In genomic region chr3:76527773-76528172, GRCh38 we compare ENCODE assay signal across 32 cellular contexts.
"Had no signal": no experiment of that assay in that cellular context is flagged by ENCODE, and none has a peak within 500 bp of the region (broad histone marks: within the 10 kb centered on the region; RNA-seq: fewer than 3 reads in every experiment).

No MANE protein-coding gene starts in this region.

- H3K27ac Mint-ChIP-seq: activated CD4-positive, alpha-beta T cell treated with anti-CD3 and anti-CD28 coated beads for 36 hours; activated CD4-positive, alpha-beta T cell treated with anti-CD3 and anti-CD28 coated beads, Interleukin-2, amount 10 ng/mL, durations not matched to agents 7 days and 5 days; activated CD8-positive, alpha-beta T cell treated with anti-CD3 and anti-CD28 coated beads for 36 hours; activated naive CD8-positive, alpha-beta T cell; activated T-helper 17 cell treated with anti-CD3 and anti-CD28 coated beads, Interleukin-2, amount 50 U/mL, for 72 hours; effector memory CD8-positive, alpha-beta T cell; T-helper 17 cell; T-helper 2 cell treated with Interferon-gamma antibody and Interleukin-4, amounts not matched to agents 5 μg/mL and 100 μg/mL, for 36 hours had no signal

- H3K4me1 ChIP-seq: adrenal gland, body of pancreas, esophagus muscularis mucosa had no signal

- H3K36me3 Mint-ChIP-seq: activated naive CD8-positive, alpha-beta T cell had no signal

- H3K9me3 Mint-ChIP-seq: activated CD8-positive, alpha-beta T cell treated with anti-CD3 and anti-CD28 coated beads for 36 hours had no signal

- ATAC-seq: activated CD4-positive, alpha-beta T cell treated with anti-CD3 and anti-CD28 coated beads for 36 hours; activated CD8-positive, alpha-beta T cell treated with anti-CD3 and anti-CD28 coated beads for 36 hours; activated T-cell treated with anti-CD3 and anti-CD28 coated beads, Interleukin-2, amount 50 U/mL, for 4 hours; activated T-helper 17 cell treated with anti-CD3 and anti-CD28 coated beads, Interleukin-2, amount 50 U/mL, for 72 hours; body of pancreas; effector memory CD8-positive, alpha-beta T cell; T-helper 17 cell had no signal

- H3K27me3 Mint-ChIP-seq: activated CD4-positive, alpha-beta T cell treated with anti-CD3 and anti-CD28 coated beads for 36 hours; activated CD4-positive, alpha-beta T cell treated with anti-CD3 and anti-CD28 coated beads, Interleukin-2, amount 10 ng/mL, durations not matched to agents 7 days and 5 days; activated CD8-positive, alpha-beta T cell treated with anti-CD3 and anti-CD28 coated beads for 36 hours; activated naive CD8-positive, alpha-beta T cell; activated T-helper 17 cell treated with anti-CD3 and anti-CD28 coated beads, Interleukin-2, amount 50 U/mL, for 72 hours; effector memory CD8-positive, alpha-beta T cell; T-helper 17 cell had no signal

- H3K4me3 Mint-ChIP-seq: activated CD4-positive, alpha-beta T cell treated with anti-CD3 and anti-CD28 coated beads for 36 hours; activated CD4-positive, alpha-beta T cell treated with anti-CD3 and anti-CD28 coated beads, Interleukin-2, amount 10 ng/mL, durations not matched to agents 7 days and 5 days; activated CD8-positive, alpha-beta T cell treated with anti-CD3 and anti-CD28 coated beads for 36 hours; activated naive CD8-positive, alpha-beta T cell; activated T-cell treated with anti-CD3 and anti-CD28 coated beads, Interleukin-2, amount 50 U/mL, for 4 hours; activated T-helper 17 cell treated with anti-CD3 and anti-CD28 coated beads, Interleukin-2, amount 50 U/mL, for 72 hours; effector memory CD8-positive, alpha-beta T cell; T-helper 17 cell; T-helper 2 cell treated with Interferon-gamma antibody and Interleukin-4, amounts not matched to agents 5 μg/mL and 100 μg/mL, for 36 hours had no signal

- H3K4me3 ChIP-seq: adrenal gland, body of pancreas, esophagus muscularis mucosa had no signal

- H3K27ac ChIP-seq: adrenal gland, body of pancreas, esophagus muscularis mucosa had no signal

- H3K36me3 ChIP-seq: adrenal gland, esophagus muscularis mucosa had no signal

- FAIRE-seq: colon, frontal cortex had no signal

- DNase-seq: activated CD4-positive, alpha-beta T cell treated with anti-CD3 and anti-CD28 coated beads for 36 hours; activated CD4-positive, alpha-beta T cell treated with anti-CD3 and anti-CD28 coated beads, Interleukin-2, amount 10 ng/mL, durations not matched to agents 7 days and 5 days; activated CD4-positive, alpha-beta T cell treated with anti-CD3 and anti-CD28 coated beads, Interleukin-2, amount 50 U/mL, for 4 hours; activated CD4-positive, CD25-positive, alpha-beta regulatory T cell; activated CD4-positive, CD25-positive, alpha-beta regulatory T cell treated with anti-CD3 and anti-CD28 coated beads, Interleukin-2, amount 50 U/mL, for 72 hours; activated CD8-positive, alpha-beta memory T cell treated with anti-CD3 and anti-CD28 coated beads for 24 hours; activated CD8-positive, alpha-beta T cell treated with anti-CD3 and anti-CD28 coated beads for 36 hours; activated effector memory CD4-positive, alpha-beta T cell treated with Interleukin-2 at 50 U/mL for 16 hours; activated gamma-delta T cell treated with Interleukin-2 at 50 U/mL for 16 hours; activated naive CD4-positive, alpha-beta T cell treated with anti-CD3 and anti-CD28 coated beads, Interleukin-2, amount 50 U/mL, for 16 hours; activated naive CD4-positive, alpha-beta T cell treated with Interleukin-2 at 50 U/mL for 16 hours; activated T-cell treated with anti-CD3 and anti-CD28 coated beads, Interleukin-2, amount 50 U/mL, for 4 hours; adrenal gland; amygdala; aorta; body of pancreas; caudate nucleus; cortex of kidney; dermis blood vessel endothelial cell; effector CD4-positive, alpha-beta T cell; effector memory CD8-positive, alpha-beta T cell; erythroblast; head of caudate nucleus; hippocampal formation; T-helper 17 cell; T1000 had no signal

- H3K9me3 ChIP-seq: adrenal gland, body of pancreas, esophagus muscularis mucosa had no signal

- H3K4me1 Mint-ChIP-seq: activated CD4-positive, alpha-beta T cell treated with anti-CD3 and anti-CD28 coated beads for 36 hours; activated CD4-positive, alpha-beta T cell treated with anti-CD3 and anti-CD28 coated beads, Interleukin-2, amount 10 ng/mL, durations not matched to agents 7 days and 5 days; activated T-helper 17 cell treated with anti-CD3 and anti-CD28 coated beads, Interleukin-2, amount 50 U/mL, for 72 hours; T-helper 17 cell had no signal

- H3K27me3 ChIP-seq: adrenal gland, body of pancreas, esophagus muscularis mucosa had no signal
